9 cellular contexts compared by ENCODE assay signal in the genomic region with DNA sequence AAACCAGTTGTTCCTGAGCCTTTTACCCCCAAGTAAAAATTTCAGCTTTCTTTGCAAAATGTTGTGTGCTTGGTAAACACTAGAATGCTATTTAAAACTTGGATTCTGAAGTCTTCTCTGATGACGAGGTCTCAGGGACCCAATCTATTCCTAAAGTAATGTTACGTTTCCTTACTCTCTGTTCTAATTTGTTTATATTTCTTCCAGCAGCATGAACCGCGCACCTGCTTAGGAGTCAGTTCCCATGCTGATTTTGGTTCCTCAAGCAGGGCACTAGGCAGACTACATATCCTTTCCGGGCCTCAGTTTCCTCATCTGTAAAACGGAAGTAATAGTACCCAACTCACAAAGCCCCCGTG. TPM values are rescaled to one million over a fixed set of nuclear protein-coding genes. Genes with fewer than 3 reads are reported as not detected.
DNase-seq lines count a peak whose midpoint lies in the region; FAIRE-seq and TF ChIP-seq lines count a peak whose summit lies in the region.
"Had no signal": no experiment of that assay in that cellular context is flagged by ENCODE, and none has a peak within 500 bp of the region (broad histone marks: within the 10 kb centered on the region; RNA-seq: fewer than 3 reads in every experiment).

No MANE protein-coding gene starts in this region.

- H3K4me1 ChIP-seq in BLaER1 treated with 17β-estradiol and CSF1 and Interleukin-3, amounts not matched to agents 10 nM and 100 nM = peaks cover 62 to 90% (median 87%) of the 10 kb centered on the region in 10 experiments
- H3K4me1 ChIP-seq in Loucy (ENCODE audit: insufficient read depth, low read length, poor library complexity, severe bottlenecking) = peaks cover 52% of the 10 kb centered on the region
- peaks cover 20% of the 10 kb centered on the region for H3K4me1 ChIP-seq in ectodermal cell (ENCODE audit: control insufficient read depth, insufficient read depth, low read length)
- H3K4me1 ChIP-seq in Karpas-422 (ENCODE audit: low read length) = 0 out of 2 replicates have a peak, but pooled peaks cover 5% of the 10 kb centered on the region

- DNase-seq in nephron progenitor cell (no peak), Karpas-422 (no peak), GM19239 (ENCODE audit: insufficient read length, low spot score) (no peak), NCI-H2029 treated with DMSO at 0.1 percent for 48 hours (lab: John Stamatoyannopoulos, UW) (no peak)
- no peak for DNase-seq in activated CD8-positive, alpha-beta memory T cell treated with anti-CD3 and anti-CD28 coated beads, Interleukin-2, amount 50 U/mL, for 48 hours

- H3K36me3 Mint-ChIP-seq in nephron progenitor cell (ENCODE audit: low read depth) = peaks cover 4% of the 10 kb centered on the region

- no peaks in the 10 kb centered on the region for H3K27me3 ChIP-seq in BLaER1 treated with 17β-estradiol and CSF1 and Interleukin-3, amounts not matched to agents 10 nM and 100 nM
- H3K27me3 ChIP-seq in Loucy (ENCODE audit: insufficient read depth, low read length, poor library complexity, severe bottlenecking) (no peaks in the 10 kb centered on the region), ectodermal cell (ENCODE audit: control insufficient read depth, insufficient read depth, low read length, poor library complexity, severe bottlenecking) (peaks cover 7% of the 10 kb centered on the region), Karpas-422 (ENCODE audit: low read length) (no peaks in the 10 kb centered on the region)

- peak overlapping the region; percentile 84 to 97 (median 90) for H3K9ac ChIP-seq in BLaER1 treated with 17β-estradiol and CSF1 and Interleukin-3, amounts not matched to agents 10 nM and 100 nM
- H3K9ac ChIP-seq in Loucy (ENCODE audit: low read depth, low read length, poor library complexity, severe bottlenecking) = peak overlapping the region; percentile 67
- no peak overlapping the region for H3K9ac ChIP-seq in Karpas-422 (ENCODE audit: low read length)

- H4K20me1 ChIP-seq in BLaER1 treated with 17β-estradiol and CSF1 and Interleukin-3, amounts not matched to agents 10 nM and 100 nM = peaks cover 0 to 17% (median 7%) of the 10 kb centered on the region in 11 experiments; a peak in 6 of 22 replicates
- H4K20me1 ChIP-seq in Loucy (ENCODE audit: insufficient read depth, low read length, poor library complexity, severe bottlenecking) (peaks cover 3% of the 10 kb centered on the region), Karpas-422 (ENCODE audit: insufficient read depth, low read depth, low read length) (peaks cover 4% of the 10 kb centered on the region; the same call in 1 of the 2 replicates)

- H2AFZ ChIP-seq in Loucy (ENCODE audit: low read length) = peak overlapping the region; percentile 93
- H2AFZ ChIP-seq in Karpas-422 (ENCODE audit: low read length) = no peak overlapping the region

- WGBS in ectodermal cell, 2 experiments = 84 to 87% methylated on average over 6 to 7 of the region's 7 CpGs

- peaks cover 0 to 6% (median 0%) of the 10 kb centered on the region in 11 experiments; a peak in 1 of 22 replicates for H3K36me3 ChIP-seq in BLaER1 treated with 17β-estradiol and CSF1 and Interleukin-3, amounts not matched to agents 10 nM and 100 nM
- no peaks in the 10 kb centered on the region for H3K36me3 ChIP-seq in Loucy (ENCODE audit: insufficient read depth, low read length)
- no peaks in the 10 kb centered on the region for H3K36me3 ChIP-seq in ectodermal cell (ENCODE audit: control insufficient read depth, insufficient read depth, low read length)
- H3K36me3 ChIP-seq in Karpas-422 (ENCODE audit: insufficient read depth, low read length) = no peaks in the 10 kb centered on the region

- TF ChIP-seq CTCF in Loucy (conservative IDR thresholded peaks at IDR 0.05; ENCODE audit: low read length) (no peak), nephron progenitor cell (IDR thresholded peaks at IDR 0.05) (no peak)

- H3K27ac Mint-ChIP-seq in nephron progenitor cell = peak overlapping the region; percentile 7

- H3K27ac ChIP-seq in BLaER1 treated with 17β-estradiol and CSF1 and Interleukin-3, amounts not matched to agents 10 nM and 100 nM = peak overlapping the region in 9 of 11 experiments; percentile 89 to 99 (median 95); a peak in 19 of 22 replicates
- no peak overlapping the region for H3K27ac ChIP-seq in ectodermal cell (ENCODE audit: insufficient read depth, low read depth, low read length, poor library complexity, severe bottlenecking)
- H3K27ac ChIP-seq in Karpas-422 (ENCODE audit: low read length) = no peak overlapping the region

- H3K9me2 ChIP-seq in Loucy (replicated peaks; ENCODE audit: low read depth, low read length) = no peaks in the 10 kb centered on the region
- no peaks in the 10 kb centered on the region for H3K9me2 ChIP-seq in Karpas-422 (replicated peaks; ENCODE audit: insufficient read depth, low read length)

- peak overlapping the region; percentile 94 for H3K4me3 Mint-ChIP-seq in nephron progenitor cell

- H3K27me3 Mint-ChIP-seq in nephron progenitor cell (ENCODE audit: low read depth, poor library complexity) = peaks cover 18% of the 10 kb centered on the region

- H3K79me2 ChIP-seq in Loucy (ENCODE audit: insufficient read depth, low read length) (peaks cover 18% of the 10 kb centered on the region; the same call in 1 of the 2 replicates), Karpas-422 (ENCODE audit: low read length) (no peaks in the 10 kb centered on the region)

- H3K4me3 ChIP-seq in BLaER1 treated with 17β-estradiol and CSF1 and Interleukin-3, amounts not matched to agents 10 nM and 100 nM = peak overlapping the region; percentile 75 to 95 (median 89)
- H3K4me3 ChIP-seq in Loucy (ENCODE audit: low read length, poor library complexity, severe bottlenecking) (peak overlapping the region; percentile 94), ectodermal cell (ENCODE audit: insufficient read depth, low read depth, low read length) (peak overlapping the region; percentile 87), Karpas-422 (ENCODE audit: low read length) (no peak overlapping the region)

- H3K4me2 ChIP-seq in BLaER1 treated with 17β-estradiol and CSF1 and Interleukin-3, amounts not matched to agents 10 nM and 100 nM = peak overlapping the region; percentile 84 to 98 (median 94)
- H3K4me2 ChIP-seq in Loucy (ENCODE audit: low read depth, low read length, poor library complexity, severe bottlenecking) (peak overlapping the region; percentile 80), Karpas-422 (ENCODE audit: low read depth, low read length, poor library complexity, severe bottlenecking) (no peak overlapping the region)

- H3K9me3 ChIP-seq in BLaER1 treated with 17β-estradiol and CSF1 and Interleukin-3, amounts not matched to agents 10 nM and 100 nM (replicated peaks in 1 of 11) = no peaks in the 10 kb centered on the region
- H3K9me3 ChIP-seq in Loucy (ENCODE audit: insufficient read depth, low read depth, low read length) (no peaks in the 10 kb centered on the region), ectodermal cell (ENCODE audit: control insufficient read depth, low read length) (no peaks in the 10 kb centered on the region), Karpas-422 (ENCODE audit: low read length) (no peaks in the 10 kb centered on the region)

- H3F3A ChIP-seq in Loucy (ENCODE audit: low read depth) = no peaks in the 10 kb centered on the region; the same call in 1 of the 2 replicates

- no peaks in the 10 kb centered on the region for H3K9me3 Mint-ChIP-seq in nephron progenitor cell

- no peak for FAIRE-seq in GM19239 (lab: Jason Lieb, UNC)

- H3K4me1 Mint-ChIP-seq in nephron progenitor cell = peaks cover 35% of the 10 kb centered on the region

RNA-seq across cellular contexts. Expression of a gene that starts 0.9 kb away (rescaled TPM):
- polyA plus RNA-seq in ectodermal cell (2013, experiment 1 of 4) = 29.1 TPM
- polyA plus RNA-seq in ectodermal cell (2013, experiment 2 of 4) = 33.0 TPM
- polyA plus RNA-seq in ectodermal cell (2013, experiment 3 of 4) = 20.8 TPM
- 23.2 TPM for polyA plus RNA-seq in ectodermal cell (2013, experiment 4 of 4)
- total RNA-seq in Karpas-422 (2014; rRNA removed; shearing (Covaris generic); ENCODE audit: low replicate concordance) = 0.58 TPM in 1 of 2 replicates, not detected in the other

RNA-seq across cellular contexts. Expression of a gene that starts 43.8 kb away (rescaled TPM):
- polyA plus RNA-seq in ectodermal cell (2013, experiment 1 of 4) = not detected
- polyA plus RNA-seq in ectodermal cell (2013, experiment 2 of 4) = not detected
- not detected for polyA plus RNA-seq in ectodermal cell (2013, experiment 3 of 4)
- not detected for polyA plus RNA-seq in ectodermal cell (2013, experiment 4 of 4)
- not detected in 2 replicates for total RNA-seq in Karpas-422 (2014; rRNA removed; shearing (Covaris generic); ENCODE audit: low replicate concordance)
- total RNA-seq: RPMI7951 had no signal

RNA-seq across cellular contexts. Expression of a gene that starts 53.2 kb away (rescaled TPM):
- 4.9 TPM for polyA plus RNA-seq in ectodermal cell (2013, experiment 1 of 4)
- polyA plus RNA-seq in ectodermal cell (2013, experiment 2 of 4) = 3.3 TPM
- polyA plus RNA-seq in ectodermal cell (2013, experiment 3 of 4) = 3.2 TPM
- polyA plus RNA-seq in ectodermal cell (2013, experiment 4 of 4) = 3.5 TPM
- total RNA-seq in Karpas-422 (2014; rRNA removed; shearing (Covaris generic); ENCODE audit: low replicate concordance) = not detected in 2 replicates

Comparison
In these comparisons a context has a peak if more than half of its experiments do, and no peak if none do; other contexts are left out.
1. H3K27ac ChIP-seq: peak in BLaER1 treated with 17β-estradiol and CSF1 and Interleukin-3, amounts not matched to agents 10 nM and 100 nM (9 of 11); none in ectodermal cell (single experiment) and Karpas-422 (single experiment).